Comparison of ENCODE assay signal across 8 cellular contexts in genomic region chr10:72215611-72216549, GRCh38. TPM values are rescaled to one million over a fixed set of nuclear protein-coding genes. Genes with fewer than 3 reads are reported as not detected.
DNase-seq lines count a peak whose midpoint lies in the region; TF ChIP-seq lines count a peak whose summit lies in the region.

ANAPC16 (plus strand) TSS chr10:72216012; CDS start chr10:72223915, 7,903 bp downstream.
A gene with protein sequence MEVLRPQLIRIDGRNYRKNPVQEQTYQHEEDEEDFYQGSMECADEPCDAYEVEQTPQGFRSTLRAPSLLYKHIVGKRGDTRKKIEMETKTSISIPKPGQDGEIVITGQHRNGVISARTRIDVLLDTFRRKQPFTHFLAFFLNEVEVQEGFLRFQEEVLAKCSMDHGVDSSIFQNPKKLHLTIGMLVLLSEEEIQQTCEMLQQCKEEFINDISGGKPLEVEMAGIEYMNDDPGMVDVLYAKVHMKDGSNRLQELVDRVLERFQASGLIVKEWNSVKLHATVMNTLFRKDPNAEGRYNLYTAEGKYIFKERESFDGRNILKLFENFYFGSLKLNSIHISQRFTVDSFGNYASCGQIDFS (minus strand): TSS chr10:72216276. CDS start chr10:72213298, 2,978 bp downstream.

- H3K9me3 ChIP-seq in neural progenitor cell (ENCODE audit: low read depth) (no peaks in the 10 kb centered on the region), stomach smooth muscle (ENCODE audit: control insufficient read depth in 2 of 2, low read length in 2 of 2) (no peaks in the 10 kb centered on the region)

- POLR2A ChIA-PET in HEK293T (lab: Yijun Ruan, JAX), result interaction anchor here (0.6 to 2.7 kb wide), 19 partner anchors 11 to 320 kb away, joined by 3 to 17 read pairs (median 4); partner anchors contain the start of gene DDIT4

- H3K27ac Mint-ChIP-seq in neural progenitor cell, result peak within 1 kb of the TSS; percentile 97

- peak; percentile 96 for DNase-seq in GM03348 (ENCODE audit: low spot score)
- DNase-seq in HEK293T (ENCODE audit: extremely low spot score), result peak; percentile 90
- DNase-seq in NAMALWA (ENCODE audit: low spot score), result peak; percentile 86
- peak; percentile 87 for DNase-seq in SK-MEL-5 (ENCODE audit: low read depth, low spot score)
- DNase-seq in activated naive CD4-positive, alpha-beta T cell treated with Interleukin-2 at 50 U/mL for 16 hours, result peak; percentile 95
- DNase-seq in foreskin melanocyte, result peak; percentile 87
- peak; percentile 95 for DNase-seq in neural progenitor cell (ENCODE audit: low spot score)

- in situ Hi-C loops in SK-MEL-5 (cut with HindIII; ENCODE audit: low pct_unique_long_range_greater_than_20kb, low sequenced_read_pairs), result no loop called here

- peaks cover 1% of the 10 kb centered on the region for H3K36me3 Mint-ChIP-seq in neural progenitor cell

- TF ChIP-seq CTCF in neural progenitor cell (IDR thresholded peaks at IDR 0.05), result no peak

- H2AFZ ChIP-seq in neural progenitor cell (replicated peaks), result peak within 1 kb of the TSS; percentile 90

- peaks cover 65% of the 10 kb centered on the region for H3K79me2 ChIP-seq in neural progenitor cell (ENCODE audit: low read depth)

- no peaks in the 10 kb centered on the region for H3K27me3 Mint-ChIP-seq in neural progenitor cell (ENCODE audit: insufficient read depth, low read depth)

- H3K4me2 ChIP-seq in neural progenitor cell, result peak within 1 kb of the TSS; percentile 89

- H3K4me3 ChIP-seq in neural progenitor cell (peak within 1 kb of the TSS; percentile 64), stomach smooth muscle (ENCODE audit: low read length in 2 of 2) (peak within 1 kb of the TSS; percentile 89 to 98)

- H3K36me3 ChIP-seq in neural progenitor cell (no peaks in the 10 kb centered on the region), stomach smooth muscle (ENCODE audit: control insufficient read depth in 2 of 2, insufficient read depth in 2 of 2, low read length in 2 of 2) (peaks cover 2 to 3% of the 10 kb centered on the region in 2 donors)

- H3K9me3 Mint-ChIP-seq in neural progenitor cell, result no peaks in the 10 kb centered on the region

- peak within 1 kb of the TSS; percentile 96 for H3K27ac ChIP-seq in neural progenitor cell
- H3K27ac ChIP-seq in stomach smooth muscle (ENCODE audit: low read length), result peak within 1 kb of the TSS; percentile 90

- peaks cover 24% of the 10 kb centered on the region for H3K4me1 Mint-ChIP-seq in neural progenitor cell

- H4K20me1 ChIP-seq in neural progenitor cell (ENCODE audit: low read depth), result peaks cover 15% of the 10 kb centered on the region

- H3F3A ChIP-seq in neural progenitor cell (ENCODE audit: low read depth), result peaks cover 30% of the 10 kb centered on the region

- H3K4me1 ChIP-seq in neural progenitor cell, result peaks cover 10% of the 10 kb centered on the region
- peaks cover 26% of the 10 kb centered on the region for H3K4me1 ChIP-seq in stomach smooth muscle (ENCODE audit: control insufficient read depth, insufficient read depth, low read length)

- H3K9ac ChIP-seq in neural progenitor cell (peak within 1 kb of the TSS; percentile 63), stomach smooth muscle (ENCODE audit: low read length in 2 of 2) (peak within 1 kb of the TSS; percentile 86 to 96)

- no peaks in the 10 kb centered on the region for H3K27me3 ChIP-seq in neural progenitor cell
- H3K27me3 ChIP-seq in stomach smooth muscle (ENCODE audit: control insufficient read depth in 1 of 2, insufficient read depth in 2 of 2, low read length in 2 of 2), result no peaks in the 10 kb centered on the region

- H3K4me3 Mint-ChIP-seq in neural progenitor cell, result peak within 1 kb of the TSS; percentile 96

- CTCF ChIA-PET in HEK293T (lab: Yijun Ruan, JAX), result interaction anchor here (0.6 to 0.8 kb wide), 3 partner anchors 25 to 146 kb away, joined by 3 to 11 read pairs (median 3); no protein-coding TSS in a partner anchor

TF ChIP-seq in HEK293T, 16 proteins besides CTCF, POLR2A, EP300 and RAD21:
- TF ChIP-seq SUZ12 (IDR thresholded peaks at IDR 0.05) (no peak), ELF4 (IDR thresholded peaks at IDR 0.05) (peak; percentile 37; the same call in 1 of the 2 replicates), SP1 (IDR thresholded peaks at IDR 0.05) (no peak), CTBP1 (IDR thresholded peaks at IDR 0.05; ENCODE audit: borderline replicate concordance) (no peak), L3MBTL2 (conservative IDR thresholded peaks at IDR 0.05) (peak; percentile 91), BHLHE40 (IDR thresholded peaks at IDR 0.05; ENCODE audit: borderline replicate concordance) (no peak), FOXA1 (IDR thresholded peaks at IDR 0.05) (no peak), ZNF384 (IDR thresholded peaks at IDR 0.05) (no peak), NFRKB (IDR thresholded peaks at IDR 0.05) (no peak), ARNT (IDR thresholded peaks at IDR 0.05) (no peak), FOXK2 (IDR thresholded peaks at IDR 0.05) (no peak), TARDBP (IDR thresholded peaks at IDR 0.05) (no peak), HDGF (IDR thresholded peaks at IDR 0.05; ENCODE audit: borderline replicate concordance) (peak; percentile 52; the same call in 1 of the 2 replicates), FOXM1 (IDR thresholded peaks at IDR 0.05; ENCODE audit: borderline replicate concordance) (no peak), LEF1 (IDR thresholded peaks at IDR 0.05; ENCODE audit: borderline replicate concordance) (no peak)
- TF ChIP-seq, protein P1, sequence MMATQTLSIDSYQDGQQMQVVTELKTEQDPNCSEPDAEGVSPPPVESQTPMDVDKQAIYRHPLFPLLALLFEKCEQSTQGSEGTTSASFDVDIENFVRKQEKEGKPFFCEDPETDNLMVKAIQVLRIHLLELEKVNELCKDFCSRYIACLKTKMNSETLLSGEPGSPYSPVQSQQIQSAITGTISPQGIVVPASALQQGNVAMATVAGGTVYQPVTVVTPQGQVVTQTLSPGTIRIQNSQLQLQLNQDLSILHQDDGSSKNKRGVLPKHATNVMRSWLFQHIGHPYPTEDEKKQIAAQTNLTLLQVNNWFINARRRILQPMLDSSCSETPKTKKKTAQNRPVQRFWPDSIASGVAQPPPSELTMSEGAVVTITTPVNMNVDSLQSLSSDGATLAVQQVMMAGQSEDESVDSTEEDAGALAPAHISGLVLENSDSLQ (IDR thresholded peaks at IDR 0.05), result no peak; the same call in 1 of the 2 replicates

RNA-seq across cellular contexts. Expression of gene ANAPC16, which starts in this region (rescaled TPM):
- total RNA-seq in SK-MEL-5 (2014; rRNA removed; shearing (Covaris generic)), result 52.3 and 63.6 TPM in 2 replicates
- 39.8 and 57.4 TPM in 2 replicates for polyA plus RNA-seq in SK-MEL-5 (2015; cell fraction: cytosol; rRNA removed)
- 39.7 and 40.6 TPM in 2 replicates for polyA plus RNA-seq in SK-MEL-5 (2015; cell fraction: nucleus; rRNA removed)
- 130 and 217 TPM in 2 replicates for total RNA-seq in neural progenitor cell (ENCODE audit: low replicate concordance)

RNA-seq across cellular contexts. Expression of the second gene that starts in this region (rescaled TPM):
- 22.4 and 23.2 TPM in 2 replicates for total RNA-seq in SK-MEL-5 (2014; rRNA removed; shearing (Covaris generic))
- polyA plus RNA-seq in SK-MEL-5 (2015; cell fraction: cytosol; rRNA removed), result 20.8 and 24.5 TPM in 2 replicates
- 14.2 and 15.1 TPM in 2 replicates for polyA plus RNA-seq in SK-MEL-5 (2015; cell fraction: nucleus; rRNA removed)
- total RNA-seq in neural progenitor cell (ENCODE audit: low replicate concordance), result 41.8 and 49.5 TPM in 2 replicates

Comparison
In these comparisons a context has a peak if more than half of its experiments do, and no peak if none do; other contexts are left out.
1. Peak in every context shown above with its lines: DNase-seq, H3K4me3 ChIP-seq and H3K27ac ChIP-seq.